In genomic region chr7:127504715-127505114, GRCh38 we compare ENCODE assay signal across 9 cellular contexts.
DNase-seq lines count a peak whose midpoint lies in the region; ATAC-seq, FAIRE-seq and TF ChIP-seq lines count a peak whose summit lies in the region.
"Had no signal": no experiment of that assay in that cellular context is flagged by ENCODE, and none has a peak within 500 bp of the region (broad histone marks: within the 10 kb centered on the region; RNA-seq: fewer than 3 reads in every experiment).

No MANE protein-coding gene starts in this region.

- H3K4me1 ChIP-seq in OCI-LY1 (ENCODE audit: insufficient read depth, low read length, severe bottlenecking), result no peaks in the 10 kb centered on the region

- no peak overlapping the region for H2AFZ ChIP-seq in OCI-LY1 (ENCODE audit: low read length)

- H3K27me3 ChIP-seq in OCI-LY1 (ENCODE audit: insufficient read depth, low read length), result 0 out of 2 replicates have a peak, but pooled peaks cover 2% of the 10 kb centered on the region
- no peaks in the 10 kb centered on the region for H3K27me3 ChIP-seq in bronchial epithelial cell (ENCODE audit: control insufficient read depth, insufficient read depth, low read length)

- TF ChIP-seq CTCF in OCI-LY1 (IDR thresholded peaks at IDR 0.05; ENCODE audit: low read length) (peak; percentile 91), bronchial epithelial cell (IDR thresholded peaks at IDR 0.05; ENCODE audit: insufficient read depth, low read length, severe bottlenecking) (peak; percentile 45), neural crest cell (conservative IDR thresholded peaks at IDR 0.05) (peak; percentile 43)

- no peak overlapping the region for H3K4me2 ChIP-seq in OCI-LY1 (ENCODE audit: low read length)

- H3K36me3 ChIP-seq in OCI-LY1 (ENCODE audit: insufficient read depth, low read length) (no peaks in the 10 kb centered on the region), bronchial epithelial cell (ENCODE audit: control insufficient read depth, insufficient read depth, low read length) (no peaks in the 10 kb centered on the region)

- H4K20me1 ChIP-seq in OCI-LY1 (ENCODE audit: insufficient read depth, low read length), result no peaks in the 10 kb centered on the region

- H3F3A ChIP-seq in OCI-LY1 (ENCODE audit: insufficient read depth, low read length), result no peaks in the 10 kb centered on the region

- peak; percentile 70 for DNase-seq in activated CD4-positive, alpha-beta T cell treated with anti-CD3 and anti-CD28 coated beads, Interleukin-2, amount 10 ng/mL, durations not matched to agents 24 days and 14 days
- DNase-seq in activated CD4-positive, alpha-beta T cell treated with anti-CD3 and anti-CD28 coated beads, Interleukin-2, amount 10 ng/mL, durations not matched to agents 7 days and 5 days, result no peak
- DNase-seq in bronchial epithelial cell (ENCODE audit: low read depth), result peak; percentile 4
- peak; percentile 2 for DNase-seq in neural crest cell (ENCODE audit: low read depth, low spot score)
- DNase-seq in RCC 7860 (ENCODE audit: low spot score), result no peak

- no peak for FAIRE-seq in bronchial epithelial cell (lab: Jason Lieb, UNC)
- no peak for FAIRE-seq in RCC 7860 (lab: Jason Lieb, UNC)
- FAIRE-seq: TTC549 had no signal

- H3K79me2 ChIP-seq in OCI-LY1 (ENCODE audit: insufficient read depth, low read length), result no peaks in the 10 kb centered on the region

- intact Hi-C loops in activated CD4-positive, alpha-beta T cell treated with anti-CD3 and anti-CD28 coated beads, Interleukin-2, amount 10 ng/mL, durations not matched to agents 24 days and 14 days (cut with micrococcal nuclease), result loop anchor here (2.0 kb wide), 1 partner anchor 704 kb away; no protein-coding TSS in a partner anchor

- ATAC-seq in HG03432 (IDR thresholded peaks at IDR 0.05; ENCODE audit: unreplicated experiment), result no peak
- ATAC-seq in HG02678 (IDR thresholded peaks at IDR 0.05; ENCODE audit: unreplicated experiment), result no peak

- no peak overlapping the region for H3K9ac ChIP-seq in OCI-LY1 (ENCODE audit: low read length)

- peaks cover 36% of the 10 kb centered on the region for H3K27me3 Mint-ChIP-seq in activated CD4-positive, alpha-beta T cell treated with anti-CD3 and anti-CD28 coated beads, Interleukin-2, amount 10 ng/mL, durations not matched to agents 24 days and 14 days
- H3K27me3 Mint-ChIP-seq in activated CD4-positive, alpha-beta T cell treated with anti-CD3 and anti-CD28 coated beads, Interleukin-2, amount 10 ng/mL, durations not matched to agents 7 days and 5 days, result peaks cover 26% of the 10 kb centered on the region
- H3K27me3 Mint-ChIP-seq in neural crest cell (ENCODE audit: low read depth), result peaks cover 70% of the 10 kb centered on the region

- no peaks in the 10 kb centered on the region for H3K36me3 Mint-ChIP-seq in activated CD4-positive, alpha-beta T cell treated with anti-CD3 and anti-CD28 coated beads, Interleukin-2, amount 10 ng/mL, durations not matched to agents 24 days and 14 days (ENCODE audit: low read depth)
- H3K36me3 Mint-ChIP-seq in activated CD4-positive, alpha-beta T cell treated with anti-CD3 and anti-CD28 coated beads, Interleukin-2, amount 10 ng/mL, durations not matched to agents 7 days and 5 days (ENCODE audit: low read depth), result no peaks in the 10 kb centered on the region
- no peaks in the 10 kb centered on the region for H3K36me3 Mint-ChIP-seq in neural crest cell (ENCODE audit: low read depth)

- no peak overlapping the region for H3K4me3 ChIP-seq in OCI-LY1 (ENCODE audit: low read depth, low read length, poor library complexity, severe bottlenecking)
- no peak overlapping the region for H3K4me3 ChIP-seq in bronchial epithelial cell (ENCODE audit: low read depth, low read length)

- no peaks in the 10 kb centered on the region for H3K9me3 ChIP-seq in OCI-LY1 (ENCODE audit: low read length)

- H3K4me3 Mint-ChIP-seq in activated CD4-positive, alpha-beta T cell treated with anti-CD3 and anti-CD28 coated beads, Interleukin-2, amount 10 ng/mL, durations not matched to agents 24 days and 14 days, result no peak overlapping the region
- no peak overlapping the region for H3K4me3 Mint-ChIP-seq in activated CD4-positive, alpha-beta T cell treated with anti-CD3 and anti-CD28 coated beads, Interleukin-2, amount 10 ng/mL, durations not matched to agents 7 days and 5 days
- H3K4me3 Mint-ChIP-seq in neural crest cell, result no peak overlapping the region

- H3K27ac ChIP-seq in OCI-LY1 (ENCODE audit: low read depth, low read length, poor library complexity, severe bottlenecking), result no peak overlapping the region

- POLR2A ChIA-PET in activated CD4-positive, alpha-beta T cell treated with anti-CD3 and anti-CD28 coated beads, Interleukin-2, amount 10 ng/mL, durations not matched to agents 7 days and 5 days (lab: Charles Lee), result no interaction called here

- no peaks in the 10 kb centered on the region for H3K9me3 Mint-ChIP-seq in activated CD4-positive, alpha-beta T cell treated with anti-CD3 and anti-CD28 coated beads, Interleukin-2, amount 10 ng/mL, durations not matched to agents 24 days and 14 days
- H3K9me3 Mint-ChIP-seq in activated CD4-positive, alpha-beta T cell treated with anti-CD3 and anti-CD28 coated beads, Interleukin-2, amount 10 ng/mL, durations not matched to agents 7 days and 5 days, result peaks cover 3% of the 10 kb centered on the region
- no peaks in the 10 kb centered on the region for H3K9me3 Mint-ChIP-seq in neural crest cell

- no peak overlapping the region for H3K27ac Mint-ChIP-seq in activated CD4-positive, alpha-beta T cell treated with anti-CD3 and anti-CD28 coated beads, Interleukin-2, amount 10 ng/mL, durations not matched to agents 24 days and 14 days
- no peak overlapping the region for H3K27ac Mint-ChIP-seq in activated CD4-positive, alpha-beta T cell treated with anti-CD3 and anti-CD28 coated beads, Interleukin-2, amount 10 ng/mL, durations not matched to agents 7 days and 5 days
- H3K27ac Mint-ChIP-seq in neural crest cell (ENCODE audit: unreplicated experiment), result no peak overlapping the region

- no peaks in the 10 kb centered on the region for H3K4me1 Mint-ChIP-seq in activated CD4-positive, alpha-beta T cell treated with anti-CD3 and anti-CD28 coated beads, Interleukin-2, amount 10 ng/mL, durations not matched to agents 24 days and 14 days
- H3K4me1 Mint-ChIP-seq in activated CD4-positive, alpha-beta T cell treated with anti-CD3 and anti-CD28 coated beads, Interleukin-2, amount 10 ng/mL, durations not matched to agents 7 days and 5 days, result peaks cover 3% of the 10 kb centered on the region
- H3K4me1 Mint-ChIP-seq in neural crest cell, result no peaks in the 10 kb centered on the region

- no peaks in the 10 kb centered on the region for H3K9me2 ChIP-seq in OCI-LY1 (ENCODE audit: low read depth, low read length)

- CTCF ChIA-PET in activated CD4-positive, alpha-beta T cell treated with anti-CD3 and anti-CD28 coated beads, Interleukin-2, amount 10 ng/mL, durations not matched to agents 7 days and 5 days (lab: Charles Lee), result interaction anchor here (0.6 kb wide), 1 partner anchor 15 kb away, joined by 3 read pairs; no protein-coding TSS in a partner anchor

Comparison
In these comparisons a context has a peak if more than half of its experiments do, and no peak if none do; other contexts are left out.
1. DNase-seq: peak in activated CD4-positive, alpha-beta T cell treated with anti-CD3 and anti-CD28 coated beads, Interleukin-2, amount 10 ng/mL, durations not matched to agents 24 days and 14 days (single experiment), bronchial epithelial cell (single experiment) and neural crest cell (single experiment); none in activated CD4-positive, alpha-beta T cell treated with anti-CD3 and anti-CD28 coated beads, Interleukin-2, amount 10 ng/mL, durations not matched to agents 7 days and 5 days (single experiment) and RCC 7860 (single experiment).
2. Peak in every context shown above with its lines, with median percentiles within 50 percentile points of each other: CTCF ChIP-seq.